In genomic region chr5:50923768-50924113, GRCh38 we compare ENCODE assay signal across 13 cellular contexts.
DNase-seq lines count a peak whose midpoint lies in the region; ATAC-seq and TF ChIP-seq lines count a peak whose summit lies in the region.
"Had no signal": no experiment of that assay in that cellular context is flagged by ENCODE, and none has a peak within 500 bp of the region (broad histone marks: within the 10 kb centered on the region; RNA-seq: fewer than 3 reads in every experiment).

No MANE protein-coding gene starts in this region.

- H3K4me1 ChIP-seq in heart right ventricle (peaks cover 0 to 9% (median 0%) of the 10 kb centered on the region in 9 donors), neuronal stem cell (ENCODE audit: control insufficient read depth in 2 of 2, insufficient read depth in 1 of 2, low read depth in 1 of 2, low read length in 2 of 2) (no peaks in the 10 kb centered on the region), Peyer's patch (no peaks in the 10 kb centered on the region)
- H3K4me1 ChIP-seq: A549, BE2C had no signal

- no peak overlapping the region for H3K9ac ChIP-seq in neuronal stem cell (ENCODE audit: low read depth, low read length, poor library complexity)

- H2BK120ac ChIP-seq in neuronal stem cell (ENCODE audit: low read depth, low read length), result no peak overlapping the region

- H3K4ac ChIP-seq in neuronal stem cell (ENCODE audit: low read length), result no peak overlapping the region

- H2AK5ac ChIP-seq in neuronal stem cell (ENCODE audit: low read depth, low read length), result no peak overlapping the region

- H3K36me3 ChIP-seq in heart right ventricle (no peaks in the 10 kb centered on the region), neuronal stem cell (replicated peaks in 1 of 2; ENCODE audit: control insufficient read depth in 2 of 2, insufficient read depth in 2 of 2, low read length in 2 of 2) (no peaks in the 10 kb centered on the region), Peyer's patch (no peaks in the 10 kb centered on the region)
- H3K36me3 ChIP-seq: BE2C had no signal

- H2BK5ac ChIP-seq in neuronal stem cell (ENCODE audit: low read length), result no peak overlapping the region

- H3K4me3 ChIP-seq in heart right ventricle (no peak overlapping the region), neuronal stem cell (ENCODE audit: low read length in 2 of 2) (no peak overlapping the region), Peyer's patch (no peak overlapping the region)
- H3K4me3 ChIP-seq: A549, GM12878, GM23338 had no signal

- H2BK12ac ChIP-seq in neuronal stem cell (ENCODE audit: low read length), result no peak overlapping the region

- no peak overlapping the region for H2BK15ac ChIP-seq in neuronal stem cell (ENCODE audit: low read length)

- no peak overlapping the region for H3K4me2 ChIP-seq in neuronal stem cell (ENCODE audit: insufficient read depth, low read length, poor library complexity, severe bottlenecking)
- H3K4me2 ChIP-seq: A549, GM23338 had no signal

- H3K14ac ChIP-seq in neuronal stem cell (ENCODE audit: low read length), result no peak overlapping the region

- no peak overlapping the region for H4K8ac ChIP-seq in neuronal stem cell (ENCODE audit: low read depth, low read length)

- 75 to 88% methylated on average over 9 of the region's 9 CpGs for WGBS in heart right ventricle, 2 donors
- WGBS in neuronal stem cell (ENCODE audit: extremely low coverage in 2 of 2, insufficient read length in 2 of 2, insufficient replicate concordance in 1 of 2), 2 donors, result no CpG with 5 or more reads among the region's 9 CpGs

- peak overlapping the region; percentile 19 for H3K18ac ChIP-seq in neuronal stem cell (ENCODE audit: low read length)

- no peak for TF ChIP-seq POLR2A in Peyer's patch (IDR thresholded peaks at IDR 0.05)

- H3K9me3 ChIP-seq in heart right ventricle, result no peaks in the 10 kb centered on the region
- no peaks in the 10 kb centered on the region for H3K9me3 ChIP-seq in neuronal stem cell (replicated peaks in 1 of 2; ENCODE audit: control insufficient read depth in 2 of 2, insufficient read depth in 1 of 2, low read depth in 1 of 2, low read length in 2 of 2)
- H3K9me3 ChIP-seq in Peyer's patch, result no peaks in the 10 kb centered on the region
- H3K9me3 ChIP-seq: A549, BE2C had no signal

- intact Hi-C loops in heart right ventricle (cut with DNase I), result no loop called here

- TF ChIP-seq CTCF in heart right ventricle (IDR thresholded peaks at IDR 0.05) (no peak), Peyer's patch (IDR thresholded peaks at IDR 0.05) (no peak)

- H3K27ac ChIP-seq in heart right ventricle (peak overlapping the region in 4 of 10 donors; percentile 57 to 68 (median 63)), neuronal stem cell (replicated peaks; ENCODE audit: low read length) (no peak overlapping the region), Peyer's patch (no peak overlapping the region)
- H3K27ac ChIP-seq: A549, C4-2B had no signal

- no peak overlapping the region for H2AFZ ChIP-seq in neuronal stem cell (ENCODE audit: low read length)

- ATAC-seq in esophagus mucosa, result peak; percentile 10
- ATAC-seq in heart right ventricle, result peak in 6 of 8 donors; percentile 21 to 89 (median 59)
- ATAC-seq in GM19035 (IDR thresholded peaks at IDR 0.05; ENCODE audit: unreplicated experiment), result no peak
- ATAC-seq: A549, GM12878 had no signal

- H3K27me3 ChIP-seq in heart right ventricle (no peaks in the 10 kb centered on the region), neuronal stem cell (ENCODE audit: control insufficient read depth in 3 of 3, insufficient read depth in 3 of 3, low read depth in 1 of 3, low read length in 3 of 3) (no peaks in the 10 kb centered on the region), Peyer's patch (no peaks in the 10 kb centered on the region)
- H3K27me3 ChIP-seq: BE2C had no signal

- no peak overlapping the region for H4K91ac ChIP-seq in neuronal stem cell (ENCODE audit: low read depth, low read length, poor library complexity)

- DNase-seq in heart right ventricle (no peak), neuronal stem cell (ENCODE audit: low spot score) (no peak), Peyer's patch (no peak)
- DNase-seq in central memory CD4-positive, alpha-beta T cell, result no peak
- DNase-seq: BE2C; CD4-positive, alpha-beta memory T cell; DMS79 had no signal

- H3K79me1 ChIP-seq in neuronal stem cell (ENCODE audit: low read depth, low read length), result no peaks in the 10 kb centered on the region

- no peak overlapping the region for H3K23ac ChIP-seq in neuronal stem cell (ENCODE audit: low read depth, low read length, poor library complexity)
